Comparison of ENCODE assay signal across 19 cellular contexts in the genomic region with DNA sequence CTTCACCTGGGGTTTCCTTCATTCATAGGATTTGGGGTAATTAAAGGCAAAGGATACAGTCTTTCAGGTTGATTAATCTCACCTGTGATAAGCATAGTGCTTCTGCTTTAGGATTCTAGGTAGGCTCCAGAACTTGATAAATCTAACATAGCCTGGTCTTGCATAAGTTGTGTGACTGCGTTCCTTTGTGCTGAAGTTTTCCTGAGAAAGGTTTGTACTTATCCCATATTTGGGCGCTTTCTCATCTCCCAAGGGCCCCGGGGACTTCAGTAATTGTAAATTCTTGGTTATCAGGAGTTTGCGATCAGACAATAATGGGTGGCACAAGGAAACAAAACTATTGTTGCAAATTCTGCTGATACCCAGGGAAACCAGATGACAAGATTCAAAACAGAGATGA. TPM values are rescaled to one million over a fixed set of nuclear protein-coding genes. Genes with fewer than 3 reads are reported as not detected.
DNase-seq lines count a peak whose midpoint lies in the region; ATAC-seq and TF ChIP-seq lines count a peak whose summit lies in the region.
"Had no signal": no experiment of that assay in that cellular context is flagged by ENCODE, and none has a peak within 500 bp of the region (broad histone marks: within the 10 kb centered on the region; RNA-seq: fewer than 3 reads in every experiment).

No MANE protein-coding gene starts in this region.

- no peak overlapping the region for H3K4me3 ChIP-seq in mammary epithelial cell (replicated peaks in 1 of 3; ENCODE audit: insufficient read depth in 1 of 3, low read depth in 2 of 3, low read length in 3 of 3)
- no peak overlapping the region for H3K4me3 ChIP-seq in breast epithelium
- no peak overlapping the region for H3K4me3 ChIP-seq in epithelial cell of esophagus (ENCODE audit: low read length)
- H3K4me3 ChIP-seq in hepatocyte, result no peak overlapping the region
- H3K4me3 ChIP-seq in smooth muscle cell, result no peak overlapping the region
- H3K4me3 ChIP-seq in psoas muscle, result no peak overlapping the region
- H3K4me3 ChIP-seq: A549 had no signal

- H3K27me3 ChIP-seq in mammary epithelial cell (ENCODE audit: insufficient read depth, low read length), result no peaks in the 10 kb centered on the region
- H3K27me3 ChIP-seq in breast epithelium, result no peaks in the 10 kb centered on the region
- H3K27me3 ChIP-seq in hepatocyte, result no peaks in the 10 kb centered on the region
- H3K27me3 ChIP-seq in smooth muscle cell (ENCODE audit: low read depth), result no peaks in the 10 kb centered on the region
- H3K27me3 ChIP-seq in psoas muscle (ENCODE audit: insufficient read depth in 3 of 3, low read length in 2 of 3), result no peaks in the 10 kb centered on the region

- no peak for ATAC-seq in psoas muscle
- ATAC-seq: A549, HepG2 had no signal

- peaks cover 28% of the 10 kb centered on the region for H3K79me2 ChIP-seq in mammary epithelial cell (ENCODE audit: insufficient read depth, low read length)
- peaks cover 2% of the 10 kb centered on the region for H3K79me2 ChIP-seq in hepatocyte
- H3K79me2 ChIP-seq in smooth muscle cell (ENCODE audit: low read depth), result peaks cover 11% of the 10 kb centered on the region

- intact Hi-C loops in mammary epithelial cell (cut with micrococcal nuclease), result no loop called here
- intact Hi-C loops in breast epithelium (cut with DNase I; ENCODE audit: low total_unique reads), result no loop called here
- intact Hi-C loops in psoas muscle (cut with DNase I), result no loop called here

- H3K9me2 ChIP-seq in hepatocyte (replicated peaks; ENCODE audit: insufficient read depth), result no peaks in the 10 kb centered on the region

- BruUV-seq in mammary epithelial cell (replicated peaks; lab: Mats Ljungman, UMichigan), result no TSS peak

- peaks cover 6% of the 10 kb centered on the region for H3K36me3 ChIP-seq in mammary epithelial cell (ENCODE audit: insufficient read depth, low read length)
- H3K36me3 ChIP-seq in breast epithelium, result no peaks in the 10 kb centered on the region
- H3K36me3 ChIP-seq in hepatocyte (replicated peaks; ENCODE audit: insufficient read depth, low read depth), result no peaks in the 10 kb centered on the region
- peaks cover 7% of the 10 kb centered on the region for H3K36me3 ChIP-seq in smooth muscle cell (ENCODE audit: low read depth)
- H3K36me3 ChIP-seq in psoas muscle (ENCODE audit: insufficient read depth in 1 of 2, low read depth in 1 of 2), result peaks cover 0 to 5% of the 10 kb centered on the region in 2 donors

- H3K4me2 ChIP-seq in mammary epithelial cell (ENCODE audit: insufficient read depth, low read depth, low read length), result peak overlapping the region; percentile 3
- H3K4me2 ChIP-seq in hepatocyte, result no peak overlapping the region
- no peak overlapping the region for H3K4me2 ChIP-seq in smooth muscle cell
- H3K4me2 ChIP-seq: A549 had no signal

- TF ChIP-seq CTCF in mammary epithelial cell (conservative IDR thresholded peaks at IDR 0.05 in 1 of 2, IDR thresholded peaks at IDR 0.05 in 1 of 2; ENCODE audit: extremely low read depth in 1 of 2, insufficient read depth in 1 of 2, low read depth in 1 of 2, low read length in 2 of 2) (no peak), breast epithelium (IDR thresholded peaks at IDR 0.05) (no peak), epithelial cell of esophagus (IDR thresholded peaks at IDR 0.05; ENCODE audit: insufficient read depth, low read depth, low read length, missing control alignments) (no peak), hepatocyte (IDR thresholded peaks at IDR 0.05; ENCODE audit: poor library complexity) (no peak), smooth muscle cell (IDR thresholded peaks at IDR 0.05; ENCODE audit: borderline replicate concordance, insufficient read depth, poor library complexity, severe bottlenecking) (no peak), psoas muscle (IDR thresholded peaks at IDR 0.05) (no peak)

- no peak for TF ChIP-seq POLR2A in breast epithelium (IDR thresholded peaks at IDR 0.05)

- H3K4me1 ChIP-seq in mammary epithelial cell (ENCODE audit: insufficient read depth, low read length), result peaks cover 30% of the 10 kb centered on the region
- no peaks in the 10 kb centered on the region for H3K4me1 ChIP-seq in breast epithelium
- peaks cover 4% of the 10 kb centered on the region for H3K4me1 ChIP-seq in hepatocyte (ENCODE audit: insufficient read depth)
- no peaks in the 10 kb centered on the region for H3K4me1 ChIP-seq in smooth muscle cell (ENCODE audit: low read depth)
- H3K4me1 ChIP-seq in psoas muscle, result no peaks in the 10 kb centered on the region

- CTCF ChIA-PET in mammary epithelial cell (lab: Charles Lee; ENCODE audit: low non-redundant PET), result no interaction called here

- H3K9ac ChIP-seq in mammary epithelial cell (ENCODE audit: insufficient read depth, low read length) (no peak overlapping the region), smooth muscle cell (ENCODE audit: low read depth) (no peak overlapping the region)

- H4K20me1 ChIP-seq in mammary epithelial cell (ENCODE audit: insufficient read depth, low read length), result no peaks in the 10 kb centered on the region
- H4K20me1 ChIP-seq in hepatocyte (ENCODE audit: insufficient read depth, poor library complexity, severe bottlenecking), result no peaks in the 10 kb centered on the region
- no peaks in the 10 kb centered on the region for H4K20me1 ChIP-seq in smooth muscle cell (ENCODE audit: low read depth)

- DNase-seq in mammary epithelial cell, result peak; percentile 43
- no peak for DNase-seq in breast epithelium (ENCODE audit: low spot score in 2 of 2)
- DNase-seq in epithelial cell of esophagus (ENCODE audit: low read depth), result peak; percentile 32
- DNase-seq in hepatocyte (ENCODE audit: low spot score), result no peak
- no peak for DNase-seq in smooth muscle cell (lab: John Stamatoyannopoulos, UW; ENCODE audit: unreplicated experiment)
- no peak for DNase-seq in NCI-H2171 (lab: John Stamatoyannopoulos, UW)
- no peak for DNase-seq in psoas muscle
- DNase-seq in NCI-H1048 (lab: John Stamatoyannopoulos, UW), result no peak
- DNase-seq: AML-193; CD4-positive, alpha-beta memory T cell; DMS153; DMS79; GDM1; GOT3; H9 had no signal

- H2AFZ ChIP-seq in mammary epithelial cell (ENCODE audit: low read depth, low read length) (no peak overlapping the region), hepatocyte (no peak overlapping the region), smooth muscle cell (ENCODE audit: low read depth) (no peak overlapping the region)

- in situ Hi-C loops in mammary epithelial cell (cut with MboI; ENCODE audit: low sequenced_read_pairs in 2 of 2), result no loop called here

- dilution Hi-C loops in mammary epithelial cell (cut with HindIII; ENCODE audit: low sequenced_read_pairs), result no loop called here

- H3K9me3 ChIP-seq in mammary epithelial cell (replicated peaks; ENCODE audit: insufficient read depth, low read length), result peaks cover 4% of the 10 kb centered on the region
- H3K9me3 ChIP-seq in breast epithelium, result no peaks in the 10 kb centered on the region
- H3K9me3 ChIP-seq in hepatocyte (ENCODE audit: low read depth), result no peaks in the 10 kb centered on the region
- H3K9me3 ChIP-seq in smooth muscle cell (replicated peaks; ENCODE audit: low read depth), result no peaks in the 10 kb centered on the region
- no peaks in the 10 kb centered on the region for H3K9me3 ChIP-seq in psoas muscle
- H3K9me3 ChIP-seq: A549 had no signal

- WGBS in mammary epithelial cell (ENCODE audit: low coverage, missing lambda C conversion rate), result 68% methylated on average over 4 of the region's 4 CpGs
- WGBS in hepatocyte (ENCODE audit: low lambda C conversion rate, missing lambda C conversion rate), result 88% methylated on average over 4 of the region's 4 CpGs
- WGBS in smooth muscle cell (ENCODE audit: low lambda C conversion rate), result 82% methylated on average over 4 of the region's 4 CpGs
- WGBS in psoas muscle, 3 donors, result 95 to 98% (median 97%) methylated on average over 4 of the region's 4 CpGs

- H3F3A ChIP-seq in smooth muscle cell (ENCODE audit: low read depth), result peaks cover 5% of the 10 kb centered on the region

- H3K27ac ChIP-seq in mammary epithelial cell (ENCODE audit: insufficient read depth, low read depth, low read length), result no peak overlapping the region
- H3K27ac ChIP-seq in breast epithelium, result no peak overlapping the region
- H3K27ac ChIP-seq in hepatocyte, result peak overlapping the region; percentile 65
- H3K27ac ChIP-seq in smooth muscle cell (ENCODE audit: low read depth), result peak overlapping the region; percentile 46
- H3K27ac ChIP-seq in psoas muscle, result no peak overlapping the region
- H3K27ac ChIP-seq: 22Rv1, C4-2B had no signal

RNA-seq across cellular contexts. Expression of a gene that starts 53.1 kb away (rescaled TPM):
- 10 to 100 TPM; 14.2 to 33.5 TPM for total RNA-seq in mammary epithelial cell
- polyA plus RNA-seq in mammary epithelial cell, result 10.3 TPM
- polyA minus RNA-seq in mammary epithelial cell, result 100 TPM
- total RNA-seq in breast epithelium, result 1 to 10 TPM; 4.9 to 9.1 (median 7.2) TPM
- 16.5 and 19.7 TPM in 2 replicates for total RNA-seq in hepatocyte
- 10.6 and 13.0 TPM in 2 replicates for polyA plus RNA-seq in hepatocyte
- total RNA-seq in smooth muscle cell, result 15.2 and 15.3 TPM in 2 replicates
- polyA plus RNA-seq in smooth muscle cell, result 5.5 and 9.9 TPM in 2 replicates
- 1 to 10 TPM; 2.1 to 5.3 (median 3.8) TPM for total RNA-seq in psoas muscle
- 1 to 10 TPM; 1.3 to 3.7 (median 3.0) TPM for polyA plus RNA-seq in psoas muscle
- polyA plus RNA-seq: CD4-positive, alpha-beta memory T cell had no signal

Comparison
In these comparisons a context has a peak if more than half of its experiments do, and no peak if none do; other contexts are left out.
1. DNase-seq: peak in mammary epithelial cell (single experiment) and epithelial cell of esophagus (single experiment); none in breast epithelium (0 of 2), hepatocyte (single experiment), smooth muscle cell (single experiment), NCI-H2171 (single experiment), psoas muscle (0 of 2) and NCI-H1048 (single experiment).
2. H3K27ac ChIP-seq: peak in hepatocyte (single experiment) and smooth muscle cell (single experiment); none in mammary epithelial cell (single experiment), breast epithelium (0 of 2) and psoas muscle (single experiment).